ENCODE assay signal across 11 cellular contexts in the genomic region with DNA sequence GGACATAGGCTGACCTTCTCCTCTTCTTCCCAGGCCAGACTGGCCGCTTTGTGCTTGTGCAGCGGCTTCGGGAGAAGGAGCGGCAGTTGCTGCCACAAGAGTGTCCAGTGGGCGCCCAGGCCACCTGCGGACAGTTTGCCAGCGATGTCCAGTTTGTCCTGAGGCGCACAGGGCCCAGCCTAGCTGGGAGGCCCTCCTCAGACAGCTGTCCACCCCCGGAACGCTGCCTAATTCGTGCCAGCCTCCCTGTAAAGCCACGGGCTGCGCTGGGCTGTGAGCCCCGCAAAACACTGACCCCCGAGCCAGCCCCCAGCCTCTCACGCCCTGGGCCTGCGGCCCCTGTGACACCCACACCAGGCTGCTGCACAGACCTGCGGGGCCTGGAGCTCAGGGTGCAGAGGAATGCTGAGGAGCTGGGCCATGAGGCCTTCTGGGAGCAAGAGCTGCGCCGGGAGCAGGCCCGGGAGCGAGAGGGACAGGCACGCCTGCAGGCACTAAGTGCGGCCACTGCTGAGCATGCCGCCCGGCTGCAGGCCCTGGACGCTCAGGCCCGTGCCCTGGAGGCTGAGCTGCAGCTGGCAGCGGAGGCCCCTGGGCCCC. TPM values are rescaled to one million over a fixed set of nuclear protein-coding genes. Genes with fewer than 3 reads are reported as not detected.
A peak's percentile ranks its signal among the peaks of the same experiment; 100 is the strongest.
DNase-seq lines count a peak whose midpoint lies in the region; ATAC-seq and TF ChIP-seq lines count a peak whose summit lies in the region.
"Had no signal": no experiment of that assay in that cellular context is flagged by ENCODE, and none has a peak within 500 bp of the region (broad histone marks: within the 10 kb centered on the region; RNA-seq: fewer than 3 reads in every experiment).

No MANE protein-coding gene starts in this region.

- intact Hi-C loops in mammary epithelial cell (cut with micrococcal nuclease), result loop anchor here (10.0 kb wide), 1 partner anchor 233 kb away; the partner anchor contains the start of genes CEND1 and SLC25A22
- intact Hi-C loops in naive thymus-derived CD4-positive, alpha-beta T cell (cut with micrococcal nuclease), result loop anchor here in 1 of 2 donors (10.0 kb wide), 1 partner anchor 233 kb away; the partner anchor contains the start of genes CEND1 and SLC25A22

- peak overlapping the region in 2 of 9 donors; percentile 48 to 62 for H3K27ac Mint-ChIP-seq in naive thymus-derived CD4-positive, alpha-beta T cell

- peaks cover 24 to 32% (median 28%) of the 10 kb centered on the region in 11 experiments for H3K27me3 ChIP-seq in BLaER1 treated with 17β-estradiol and CSF1 and Interleukin-3, amounts not matched to agents 10 nM and 100 nM
- peaks cover 12% of the 10 kb centered on the region for H3K27me3 ChIP-seq in HUES64 (ENCODE audit: insufficient read depth, low read length)
- no peaks in the 10 kb centered on the region for H3K27me3 ChIP-seq in mammary epithelial cell (ENCODE audit: insufficient read depth, low read length)
- no peaks in the 10 kb centered on the region for H3K27me3 ChIP-seq in naive thymus-derived CD4-positive, alpha-beta T cell (ENCODE audit: control insufficient read depth in 2 of 2, insufficient read depth in 2 of 2, low read length in 2 of 2)

- ATAC-seq in naive thymus-derived CD4-positive, alpha-beta T cell, result no peak
- ATAC-seq in HG03025 (IDR thresholded peaks at IDR 0.05; ENCODE audit: low FRiP score, unreplicated experiment) (no peak), HG03565 (IDR thresholded peaks at IDR 0.05; ENCODE audit: unreplicated experiment) (no peak)

- H3K9ac ChIP-seq in BLaER1 treated with 17β-estradiol and CSF1 and Interleukin-3, amounts not matched to agents 10 nM and 100 nM, result peak overlapping the region in 8 of 11 experiments; percentile 72 to 83 (median 78); a peak in 13 of 22 replicates
- no peak overlapping the region for H3K9ac ChIP-seq in HUES64 (ENCODE audit: low read depth, low read length)
- peak overlapping the region; percentile 55 for H3K9ac ChIP-seq in mammary epithelial cell (ENCODE audit: insufficient read depth, low read length)

- peaks cover 0 to 22% (median 0%) of the 10 kb centered on the region in 11 experiments; a peak in 7 of 22 replicates for H3K36me3 ChIP-seq in BLaER1 treated with 17β-estradiol and CSF1 and Interleukin-3, amounts not matched to agents 10 nM and 100 nM
- peaks cover 13% of the 10 kb centered on the region; the same call in 1 of the 2 replicates for H3K36me3 ChIP-seq in HUES64 (ENCODE audit: insufficient read depth, low read length)
- H3K36me3 ChIP-seq in mammary epithelial cell (ENCODE audit: insufficient read depth, low read length), result peaks cover 1% of the 10 kb centered on the region
- peaks cover 0 to 14% (median 0%) of the 10 kb centered on the region in 3 experiments for H3K36me3 ChIP-seq in naive thymus-derived CD4-positive, alpha-beta T cell (ENCODE audit: control insufficient read depth in 2 of 3, insufficient read depth in 3 of 3, low read length in 3 of 3)

- dilution Hi-C loops in mammary epithelial cell (cut with HindIII; ENCODE audit: low sequenced_read_pairs), result no loop called here

- peaks cover 0 to 10% (median 0%) of the 10 kb centered on the region in 5 donors for H3K27me3 Mint-ChIP-seq in naive thymus-derived CD4-positive, alpha-beta T cell

- POLR2A ChIA-PET in naive thymus-derived CD4-positive, alpha-beta T cell (lab: Charles Lee), result interaction anchor here (0.6 to 4.8 kb wide), 5 partner anchors 13 to 757 kb away, joined by 3 to 21 read pairs (median 3); partner anchors contain the start of genes BET1L, PHRF1 and RIC8A

- H3K9me3 ChIP-seq in BLaER1 treated with 17β-estradiol and CSF1 and Interleukin-3, amounts not matched to agents 10 nM and 100 nM (replicated peaks in 1 of 11), result no peaks in the 10 kb centered on the region
- H3K9me3 ChIP-seq in HUES64 (ENCODE audit: insufficient read depth, low read depth, low read length) (no peaks in the 10 kb centered on the region), mammary epithelial cell (replicated peaks; ENCODE audit: insufficient read depth, low read length) (no peaks in the 10 kb centered on the region)
- no peaks in the 10 kb centered on the region for H3K9me3 ChIP-seq in naive thymus-derived CD4-positive, alpha-beta T cell (ENCODE audit: control insufficient read depth in 2 of 3, low read length in 3 of 3)

- peak overlapping the region in 9 of 10 experiments; percentile 77 to 99 (median 97); a peak in 14 of 20 replicates for H3K4me3 ChIP-seq in BLaER1 treated with 17β-estradiol and CSF1 and Interleukin-3, amounts not matched to agents 10 nM and 100 nM
- peak overlapping the region; percentile 87 for H3K4me3 ChIP-seq in HUES64 (ENCODE audit: low read length)
- peak overlapping the region; percentile 55 to 80 (median 69) for H3K4me3 ChIP-seq in mammary epithelial cell (replicated peaks in 1 of 3; ENCODE audit: insufficient read depth in 1 of 3, low read depth in 2 of 3, low read length in 3 of 3)
- H3K4me3 ChIP-seq in naive thymus-derived CD4-positive, alpha-beta T cell (ENCODE audit: low read length), result peak overlapping the region; percentile 68

- H3K36me3 Mint-ChIP-seq in naive thymus-derived CD4-positive, alpha-beta T cell, result peaks cover 0 to 5% (median 0%) of the 10 kb centered on the region in 5 donors

- 93% methylated on average over 29 of the region's 29 CpGs for WGBS in HUES64
- 97% methylated on average over 16 of the region's 29 CpGs for WGBS in mammary epithelial cell (ENCODE audit: low coverage, missing lambda C conversion rate)

- in situ Hi-C loops in mammary epithelial cell (cut with MboI; ENCODE audit: low sequenced_read_pairs in 2 of 2) (loop anchor here in 1 of 2 donors (25.0 kb wide), 1 partner anchor 200 kb away; no protein-coding TSS in a partner anchor), ACHN (cut with HindIII; ENCODE audit: low pct_ligation_motif_present, low pct_unique_long_range_greater_than_20kb, low sequenced_read_pairs) (no loop called here)

- H3K27ac ChIP-seq in BLaER1 treated with 17β-estradiol and CSF1 and Interleukin-3, amounts not matched to agents 10 nM and 100 nM, result no peak overlapping the region
- no peak overlapping the region for H3K27ac ChIP-seq in HUES64 (ENCODE audit: low read depth, low read length)
- no peak overlapping the region for H3K27ac ChIP-seq in mammary epithelial cell (ENCODE audit: insufficient read depth, low read depth, low read length)
- no peak overlapping the region for H3K27ac ChIP-seq in naive thymus-derived CD4-positive, alpha-beta T cell (ENCODE audit: low read depth, low read length)

- TF ChIP-seq CTCF in mammary epithelial cell (conservative IDR thresholded peaks at IDR 0.05 in 1 of 2, IDR thresholded peaks at IDR 0.05 in 1 of 2; ENCODE audit: extremely low read depth in 1 of 2, insufficient read depth in 1 of 2, low read depth in 1 of 2, low read length in 2 of 2), result no peak

- BruUV-seq in mammary epithelial cell (replicated peaks; lab: Mats Ljungman, UMichigan), result no TSS peak

- peak overlapping the region in 9 of 10 donors; percentile 78 to 94 (median 90) for H3K4me3 Mint-ChIP-seq in naive thymus-derived CD4-positive, alpha-beta T cell

- DNase-seq in mammary epithelial cell (no peak), hypothalamus (lab: John Stamatoyannopoulos, UW) (no peak), ACHN (no peak)
- DNase-seq in naive thymus-derived CD4-positive, alpha-beta T cell, result no peak
- DNase-seq: amygdala, NCI-H2081 treated with DMSO at 0.1 percent for 48 hours, T1000 had no signal

- peaks cover 44% of the 10 kb centered on the region for H3K79me2 ChIP-seq in mammary epithelial cell (ENCODE audit: insufficient read depth, low read length)

- H3K9me3 Mint-ChIP-seq in naive thymus-derived CD4-positive, alpha-beta T cell, result no peaks in the 10 kb centered on the region

- H3K4me1 Mint-ChIP-seq in naive thymus-derived CD4-positive, alpha-beta T cell, result peaks cover 4 to 23% (median 9%) of the 10 kb centered on the region in 7 donors

- peak overlapping the region; percentile 93 to 100 (median 98) for H3K4me2 ChIP-seq in BLaER1 treated with 17β-estradiol and CSF1 and Interleukin-3, amounts not matched to agents 10 nM and 100 nM
- H3K4me2 ChIP-seq in mammary epithelial cell (ENCODE audit: insufficient read depth, low read depth, low read length), result peak overlapping the region; percentile 95

- H3K4me1 ChIP-seq in BLaER1 treated with 17β-estradiol and CSF1 and Interleukin-3, amounts not matched to agents 10 nM and 100 nM, result peaks cover 33 to 60% (median 39%) of the 10 kb centered on the region in 10 experiments
- H3K4me1 ChIP-seq in HUES64 (ENCODE audit: insufficient read depth, low read length), result peaks cover 8% of the 10 kb centered on the region; the same call in 1 of the 2 replicates
- H3K4me1 ChIP-seq in mammary epithelial cell (ENCODE audit: insufficient read depth, low read length), result peaks cover 41% of the 10 kb centered on the region
- H3K4me1 ChIP-seq in naive thymus-derived CD4-positive, alpha-beta T cell (ENCODE audit: control insufficient read depth in 2 of 2, insufficient read depth in 2 of 2, low read length in 2 of 2), result peaks cover 14 to 17% of the 10 kb centered on the region in 2 donors

- peaks cover 17 to 63% (median 41%) of the 10 kb centered on the region in 11 experiments; a peak in 21 of 22 replicates for H4K20me1 ChIP-seq in BLaER1 treated with 17β-estradiol and CSF1 and Interleukin-3, amounts not matched to agents 10 nM and 100 nM
- H4K20me1 ChIP-seq in mammary epithelial cell (ENCODE audit: insufficient read depth, low read length), result no peaks in the 10 kb centered on the region

- no peak overlapping the region for H2AFZ ChIP-seq in mammary epithelial cell (ENCODE audit: low read depth, low read length)

- CTCF ChIA-PET in mammary epithelial cell (lab: Charles Lee; ENCODE audit: low non-redundant PET), result no interaction called here
- CTCF ChIA-PET in naive thymus-derived CD4-positive, alpha-beta T cell (lab: Charles Lee), result no interaction called here

RNA-seq across cellular contexts. Expression of gene RASSF7, which starts 1.4 kb away (rescaled TPM):
- polyA plus RNA-seq in HUES64 (2013, experiment 1 of 2), result 10.5 TPM
- 9.6 TPM for polyA plus RNA-seq in HUES64 (2013, experiment 2 of 2)
- total RNA-seq in mammary epithelial cell, result 10 to 100 TPM; 33.3 to 36.1 TPM
- polyA plus RNA-seq in mammary epithelial cell, result 35.2 TPM
- 4.6 TPM for polyA minus RNA-seq in mammary epithelial cell
- 10 to 100 TPM; 20.0 to 45.4 (median 35.5) TPM for total RNA-seq in naive thymus-derived CD4-positive, alpha-beta T cell
- polyA plus RNA-seq in naive thymus-derived CD4-positive, alpha-beta T cell, result 10 to 100 TPM; 26.7 to 43.6 TPM

RNA-seq across cellular contexts. Expression of gene LMNTD2, which starts 1.6 kb away (rescaled TPM):
- polyA plus RNA-seq in HUES64 (2013, experiment 1 of 2), result 0.80 TPM
- 0.63 TPM for polyA plus RNA-seq in HUES64 (2013, experiment 2 of 2)
- 1 to 10 TPM; 2.3 to 7.6 TPM for total RNA-seq in mammary epithelial cell
- 1.8 TPM for polyA plus RNA-seq in mammary epithelial cell
- not detected for polyA minus RNA-seq in mammary epithelial cell
- 10 to 100 TPM in 2 of 5 experiments, 1 to 10 TPM in 3; 2.8 to 14.7 (median 9.6) TPM for total RNA-seq in naive thymus-derived CD4-positive, alpha-beta T cell
- polyA plus RNA-seq in naive thymus-derived CD4-positive, alpha-beta T cell, result 1 to 10 TPM; 2.3 to 3.6 TPM

RNA-seq across cellular contexts. Expression of gene PHRF1, which starts 14.1 kb away (rescaled TPM):
- polyA plus RNA-seq in HUES64 (2013, experiment 1 of 2), result 21.9 TPM
- polyA plus RNA-seq in HUES64 (2013, experiment 2 of 2), result 23.0 TPM
- total RNA-seq in mammary epithelial cell, result 10 to 100 TPM; 20.8 to 41.4 TPM
- 15.6 TPM for polyA plus RNA-seq in mammary epithelial cell
- polyA minus RNA-seq in mammary epithelial cell, result 18.6 TPM
- 10 to 100 TPM; 47.3 to 55.2 (median 49.4) TPM for total RNA-seq in naive thymus-derived CD4-positive, alpha-beta T cell
- polyA plus RNA-seq in naive thymus-derived CD4-positive, alpha-beta T cell, result 10 to 100 TPM in 1 of 2 donors, 1 to 10 TPM in 1; 6.2 to 22.1 TPM

RNA-seq across cellular contexts. Expression of gene LRRC56, which starts 24.8 kb away (rescaled TPM):
- polyA plus RNA-seq in HUES64 (2013, experiment 1 of 2), result 0.55 TPM
- 1.0 TPM for polyA plus RNA-seq in HUES64 (2013, experiment 2 of 2)
- total RNA-seq in mammary epithelial cell, result 1 to 10 TPM in 1 of 2 donors, under 1 TPM in 1; 0.50 to 1.2 TPM
- polyA plus RNA-seq in mammary epithelial cell, result 0.35 TPM
- not detected for polyA minus RNA-seq in mammary epithelial cell
- total RNA-seq in naive thymus-derived CD4-positive, alpha-beta T cell, result 1 to 10 TPM; 2.3 to 5.1 (median 3.6) TPM
- polyA plus RNA-seq in naive thymus-derived CD4-positive, alpha-beta T cell, result 1 to 10 TPM in 1 of 2 donors, under 1 TPM in 1; 0.35 to 1.0 TPM

RNA-seq across cellular contexts. Expression of gene HRAS, which starts 26.8 kb away (rescaled TPM):
- 40.6 TPM for polyA plus RNA-seq in HUES64 (2013, experiment 1 of 2)
- polyA plus RNA-seq in HUES64 (2013, experiment 2 of 2), result 37.3 TPM
- total RNA-seq in mammary epithelial cell, result 100 to 1,000 TPM in 1 of 2 donors, 10 to 100 TPM in 1; 36.5 to 194 TPM
- polyA plus RNA-seq in mammary epithelial cell, result 230 TPM
- polyA minus RNA-seq in mammary epithelial cell, result 165 TPM
- 10 to 100 TPM; 22.3 to 52.0 (median 31.9) TPM for total RNA-seq in naive thymus-derived CD4-positive, alpha-beta T cell
- polyA plus RNA-seq in naive thymus-derived CD4-positive, alpha-beta T cell, result 10 to 100 TPM; 12.6 to 19.5 TPM
